Comparison of ENCODE assay signal across 18 cellular contexts in the genomic region with DNA sequence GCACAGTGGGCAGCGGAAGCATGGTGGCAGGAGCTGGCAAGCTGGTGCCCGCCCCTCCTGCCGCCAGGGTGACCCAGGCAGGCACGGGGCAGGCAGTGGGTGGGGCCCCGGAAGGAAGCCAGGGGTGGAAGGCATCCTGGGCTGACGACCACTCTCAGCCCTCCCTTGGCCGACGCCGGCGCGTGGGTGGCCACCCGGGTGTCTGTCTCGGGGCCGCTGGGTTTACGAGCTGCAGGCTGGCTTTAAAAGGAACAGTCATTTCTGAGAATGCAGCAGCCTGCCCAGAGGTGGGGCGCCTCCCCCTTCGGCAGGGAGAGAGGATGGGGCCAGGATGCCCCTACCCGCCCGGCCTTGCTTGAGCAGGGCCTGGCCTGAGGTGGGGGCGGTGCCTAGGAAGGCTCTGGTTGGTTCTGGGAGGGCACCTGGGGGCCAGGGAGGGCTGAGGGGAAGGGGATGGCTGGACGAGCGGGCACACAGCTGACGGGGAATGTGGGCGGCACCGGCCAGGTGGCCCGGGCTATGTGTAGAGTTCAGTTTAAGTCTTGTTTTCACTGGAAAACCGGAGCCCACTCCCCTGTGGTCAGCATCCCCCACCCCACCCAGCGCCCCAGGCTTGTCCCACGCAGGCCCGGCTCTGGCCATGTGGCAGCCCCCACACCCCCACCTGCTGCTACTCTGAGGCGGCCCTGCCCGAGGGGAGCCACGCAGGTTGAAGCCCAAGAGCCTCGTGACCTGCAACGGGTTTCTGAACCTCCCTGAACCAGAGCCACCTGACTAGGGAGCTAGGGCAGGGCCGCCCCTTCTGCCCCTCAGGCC. TPM values are rescaled to one million over a fixed set of nuclear protein-coding genes. Genes with fewer than 3 reads are reported as not detected.
DNase-seq lines count a peak whose midpoint lies in the region.
"Had no signal": no experiment of that assay in that cellular context is flagged by ENCODE, and none has a peak within 500 bp of the region (broad histone marks: within the 10 kb centered on the region; RNA-seq: fewer than 3 reads in every experiment).

No MANE protein-coding gene starts in this region.

- H2BK5ac ChIP-seq in mesendoderm (ENCODE audit: low read length) = no peak overlapping the region

- peaks cover 14% of the 10 kb centered on the region for H3K79me2 ChIP-seq in mesendoderm (ENCODE audit: control insufficient read depth, insufficient read depth, low read length)

- DNase-seq in GM03348 (ENCODE audit: low spot score) (peak; percentile 38), SJSA1 (ENCODE audit: low read depth in 1 of 2, low spot score in 2 of 2) (peak; percentile 99), mesendoderm (no peak), mucosa of gallbladder (ENCODE audit: low spot score) (no peak), DMS 273 (lab: John Stamatoyannopoulos, UW; ENCODE audit: unreplicated experiment) (no peak), MV-4-11 (lab: John Stamatoyannopoulos, UW) (no peak)
- DNase-seq in activated CD4-positive, alpha-beta T cell treated with anti-CD3 and anti-CD28 coated beads for 48 hours = no peak
- DNase-seq: activated CD4-positive, alpha-beta T cell treated with anti-CD3 and anti-CD28 coated beads, Interleukin-2, amount 10 ng/mL, durations not matched to agents 7 days and 5 days; activated T-cell treated with anti-CD3 and anti-CD28 coated beads, Interleukin-2, amount 50 U/mL, for 72 hours; amniotic stem cell; DMS53; gastrocnemius medialis; midbrain; MM.1S; SHP77 treated with DMSO at 0.1 percent for 48 hours had no signal

- H3K27me3 ChIP-seq in SJSA1 (replicated peaks) = no peaks in the 10 kb centered on the region
- H3K27me3 ChIP-seq in mesendoderm (ENCODE audit: insufficient read depth, low read length, poor library complexity) = no peaks in the 10 kb centered on the region
- no peaks in the 10 kb centered on the region for H3K27me3 ChIP-seq in subcutaneous abdominal adipose tissue (ENCODE audit: control insufficient read depth in 5 of 5, insufficient read depth in 4 of 5, low read length in 5 of 5)
- H3K27me3 ChIP-seq: ovary had no signal

- no peak overlapping the region for H4K8ac ChIP-seq in mesendoderm (ENCODE audit: low read depth, low read length)

- no peak overlapping the region for H3K23ac ChIP-seq in mesendoderm (ENCODE audit: low read length)

- H4K5ac ChIP-seq in mesendoderm (ENCODE audit: low read length) = no peak overlapping the region

- H3K79me1 ChIP-seq in mesendoderm (ENCODE audit: low read length) = peaks cover 18% of the 10 kb centered on the region

- no peak overlapping the region for H2AK5ac ChIP-seq in mesendoderm (ENCODE audit: low read length)

- H3K4me3 ChIP-seq in SJSA1 (peak overlapping the region; percentile 3), mesendoderm (ENCODE audit: low read length) (no peak overlapping the region), subcutaneous abdominal adipose tissue (ENCODE audit: low read depth in 1 of 5, low read length in 5 of 5) (no peak overlapping the region)
- H3K4me3 ChIP-seq: gastrocnemius medialis, ovary, thoracic aorta had no signal

- WGBS in mesendoderm (ENCODE audit: extremely low coverage, insufficient coverage, low lambda C conversion rate) = no CpG with 5 or more reads among the region's 36 CpGs

- peak overlapping the region; percentile 60 for H3K27ac ChIP-seq in SJSA1
- no peak overlapping the region for H3K27ac ChIP-seq in mesendoderm (ENCODE audit: low read depth, low read length)
- H3K27ac ChIP-seq in subcutaneous abdominal adipose tissue (ENCODE audit: low read depth, low read length) = peak overlapping the region; percentile 69
- H3K27ac ChIP-seq: gastrocnemius medialis, ovary, thoracic aorta had no signal

- no peak overlapping the region for H3K4me2 ChIP-seq in mesendoderm (ENCODE audit: low read length)

- H3K18ac ChIP-seq in mesendoderm (ENCODE audit: low read length) = no peak overlapping the region

- no peak overlapping the region for H2BK120ac ChIP-seq in mesendoderm (ENCODE audit: low read depth, low read length)

- peaks cover 84% of the 10 kb centered on the region for H3K36me3 ChIP-seq in SJSA1
- peaks cover 1% of the 10 kb centered on the region for H3K36me3 ChIP-seq in mesendoderm (ENCODE audit: control insufficient read depth, insufficient read depth, low read length)
- H3K36me3 ChIP-seq in subcutaneous abdominal adipose tissue (ENCODE audit: control insufficient read depth in 5 of 5, insufficient read depth in 5 of 5, low read length in 5 of 5) = peaks cover 0 to 46% (median 35%) of the 10 kb centered on the region in 5 donors
- H3K36me3 ChIP-seq: gastrocnemius medialis, ovary, thoracic aorta had no signal

- no peak overlapping the region for H3K9ac ChIP-seq in mesendoderm (ENCODE audit: low read length)
- no peak overlapping the region for H3K9ac ChIP-seq in subcutaneous abdominal adipose tissue (ENCODE audit: low read length in 5 of 5)

- H3K9me3 ChIP-seq in SJSA1 (replicated peaks) (no peaks in the 10 kb centered on the region), subcutaneous abdominal adipose tissue (ENCODE audit: control insufficient read depth in 5 of 5, low read length in 5 of 5) (no peaks in the 10 kb centered on the region)
- H3K9me3 ChIP-seq: gastrocnemius medialis, ovary, thoracic aorta had no signal

- H3K56ac ChIP-seq in mesendoderm (ENCODE audit: low read length) = peak overlapping the region; percentile 34

- H3K4ac ChIP-seq in mesendoderm (ENCODE audit: low read depth, low read length) = no peak overlapping the region

- H2BK15ac ChIP-seq in mesendoderm (replicated peaks; ENCODE audit: low read depth) = no peak overlapping the region

- peaks cover 64% of the 10 kb centered on the region for H3K4me1 ChIP-seq in SJSA1 (replicated peaks)
- no peaks in the 10 kb centered on the region for H3K4me1 ChIP-seq in mesendoderm (ENCODE audit: control insufficient read depth, low read depth, low read length)
- H3K4me1 ChIP-seq in subcutaneous abdominal adipose tissue (ENCODE audit: control insufficient read depth in 5 of 5, insufficient read depth in 5 of 5, low read length in 5 of 5) = peaks cover 6 to 60% (median 54%) of the 10 kb centered on the region in 5 donors

RNA-seq across cellular contexts. Expression of gene BOK, which starts 6.3 kb away (rescaled TPM):
- 337 and 338 TPM in 2 replicates for total RNA-seq in SJSA1 (2014; rRNA removed; shearing (Covaris generic))
- polyA plus RNA-seq in mesendoderm (2013, experiment 1 of 2) = 30.7 TPM
- 31.0 TPM for polyA plus RNA-seq in mesendoderm (2013, experiment 2 of 2)
- total RNA-seq in mucosa of gallbladder = 76.8 TPM
- total RNA-seq: activated CD4-positive, alpha-beta T cell treated with anti-CD3 and anti-CD28 coated beads, Interleukin-2, amount 10 ng/mL, durations not matched to agents 7 days and 5 days had no signal

RNA-seq across cellular contexts. Expression of gene STK25, which starts 56.4 kb away (rescaled TPM):
- 316 and 470 TPM in 2 replicates for total RNA-seq in SJSA1 (2014; rRNA removed; shearing (Covaris generic))
- polyA plus RNA-seq in mesendoderm (2013, experiment 1 of 2) = 106 TPM
- 109 TPM for polyA plus RNA-seq in mesendoderm (2013, experiment 2 of 2)
- 158 TPM for total RNA-seq in mucosa of gallbladder

Comparison
In these comparisons a context has a peak if more than half of its experiments do, and no peak if none do; other contexts are left out.
1. DNase-seq: peak in GM03348 (single experiment) and SJSA1 (2 of 2); none in mesendoderm (single experiment), activated CD4-positive, alpha-beta T cell treated with anti-CD3 and anti-CD28 coated beads for 48 hours (single experiment), mucosa of gallbladder (single experiment), DMS 273 (single experiment) and MV-4-11 (single experiment).